26 cellular contexts compared by ENCODE assay signal in genomic region chr5:15384581-15384980, GRCh38.
"Had no signal": no experiment of that assay in that cellular context is flagged by ENCODE, and none has a peak within 500 bp of the region (broad histone marks: within the 10 kb centered on the region; RNA-seq: fewer than 3 reads in every experiment).

No MANE protein-coding gene starts in this region.

- H3K4me1 ChIP-seq: left ventricle myocardium inferior, pancreas, prostate gland, sigmoid colon, spleen, tibial nerve, uterus had no signal

- H3K9me3 Mint-ChIP-seq: memory B cell, type B pancreatic cell had no signal

- ATAC-seq: mucosa of descending colon; naive thymus-derived CD4-positive, alpha-beta T cell; natural killer cell treated with Interleukin-12 subunit alpha and Interleukin-12 subunit beta and Interleukin-15 and Interleukin-18, amount 100 ng/mL, for 72 hours; pancreas; right cardiac atrium; stimulated activated memory B cell treated with anti-CD40 and anti-IgM and Interleukin-4, amounts not matched to agents 10 μg/mL and 1 μg/mL and 100 μg/mL, for 72 hours; stimulated activated naive CD8-positive, alpha-beta T cell treated with anti-CD3 and anti-CD28 coated beads, Interleukin-15, amount 100 ng/mL, for 72 hours had no signal

- H3K36me3 Mint-ChIP-seq: memory B cell; stimulated activated memory B cell treated with anti-CD40 and anti-IgM and Interleukin-4, amounts not matched to agents 10 μg/mL and 1 μg/mL and 100 μg/mL, for 72 hours; type B pancreatic cell had no signal

- H3K36me3 ChIP-seq: left ventricle myocardium inferior, pancreas, prostate gland, sigmoid colon, spleen, tibial nerve, uterus had no signal

- H3K4me3 Mint-ChIP-seq: memory B cell; naive thymus-derived CD4-positive, alpha-beta T cell; natural killer cell treated with Interleukin-12 subunit alpha and Interleukin-12 subunit beta and Interleukin-15 and Interleukin-18, amount 100 ng/mL, for 72 hours; stimulated activated memory B cell treated with anti-CD40 and anti-IgM and Interleukin-4, amounts not matched to agents 10 μg/mL and 1 μg/mL and 100 μg/mL, for 72 hours; stimulated activated naive CD8-positive, alpha-beta T cell treated with anti-CD3 and anti-CD28 coated beads, Interleukin-15, amount 100 ng/mL, for 72 hours; type B pancreatic cell had no signal

- H3K9me3 ChIP-seq: left ventricle myocardium inferior, mucosa of descending colon, pancreas, prostate gland, sigmoid colon, tibial nerve, uterus had no signal

- H3K4me1 Mint-ChIP-seq: memory B cell; naive thymus-derived CD4-positive, alpha-beta T cell; stimulated activated memory B cell treated with anti-CD40 and anti-IgM and Interleukin-4, amounts not matched to agents 10 μg/mL and 1 μg/mL and 100 μg/mL, for 72 hours; stimulated activated naive CD8-positive, alpha-beta T cell treated with anti-CD3 and anti-CD28 coated beads, Interleukin-15, amount 100 ng/mL, for 72 hours had no signal

- H3K4me3 ChIP-seq: left ventricle myocardium inferior, lung, mucosa of descending colon, pancreas, prostate gland, sigmoid colon, spleen, tibial nerve, uterus had no signal

- DNase-seq: hypothalamus; islet precursor cell; left ventricle myocardium inferior; midbrain; mucosa of descending colon; naive thymus-derived CD4-positive, alpha-beta T cell; nucleus accumbens; retina; sigmoid colon; small intestine; spleen; stimulated activated CD4-positive, alpha-beta T cell treated with anti-CD3 and anti-CD28 coated beads, Interleukin-4, amount 100 ng/mL, for 4 hours; stimulated activated CD8-positive, alpha-beta memory T cell treated with anti-CD3 and anti-CD28 coated beads, Interleukin-4, amount 100 ng/mL, for 48 hours; stimulated activated naive CD4-positive, alpha-beta T cell treated with Interleukin-2 at 50 U/mL for 16 hours; stimulated activated naive CD8-positive, alpha-beta T cell treated with anti-CD3 and anti-CD28 coated beads, Interleukin-15, amount 100 ng/mL, for 72 hours; substantia nigra; uterus had no signal

- H3K27me3 Mint-ChIP-seq: natural killer cell treated with Interleukin-12 subunit alpha and Interleukin-12 subunit beta and Interleukin-15 and Interleukin-18, amount 100 ng/mL, for 72 hours; stimulated activated memory B cell treated with anti-CD40 and anti-IgM and Interleukin-4, amounts not matched to agents 10 μg/mL and 1 μg/mL and 100 μg/mL, for 72 hours; stimulated activated naive CD8-positive, alpha-beta T cell treated with anti-CD3 and anti-CD28 coated beads, Interleukin-15, amount 100 ng/mL, for 72 hours; type B pancreatic cell had no signal

- H3K27me3 ChIP-seq: pancreas, sigmoid colon, tibial nerve, uterus had no signal

- H3K27ac Mint-ChIP-seq: memory B cell; naive thymus-derived CD4-positive, alpha-beta T cell; natural killer cell treated with Interleukin-12 subunit alpha and Interleukin-12 subunit beta and Interleukin-15 and Interleukin-18, amount 100 ng/mL, for 72 hours; stimulated activated memory B cell treated with anti-CD40 and anti-IgM and Interleukin-4, amounts not matched to agents 10 μg/mL and 1 μg/mL and 100 μg/mL, for 72 hours; stimulated activated naive CD8-positive, alpha-beta T cell treated with anti-CD3 and anti-CD28 coated beads, Interleukin-15, amount 100 ng/mL, for 72 hours; type B pancreatic cell had no signal
